ENCODE assay signal across 1 cellular context in genomic region chr9:77456829-77457437, GRCh38.
TF ChIP-seq lines count a peak whose summit lies in the region.

No MANE protein-coding gene starts in this region.

TF ChIP-seq in WTC11, 78 proteins besides CTCF, POLR2A, EP300 and RAD21 (continued from another document):
- TF ChIP-seq PRDM15 (CRISPR knock-in tag; IDR thresholded peaks at IDR 0.05) (no peak), USF2 (CRISPR knock-in tag; IDR thresholded peaks at IDR 0.05) (no peak), CREB1 (CRISPR knock-in tag; IDR thresholded peaks at IDR 0.05) (no peak), AR (CRISPR knock-in tag; IDR thresholded peaks at IDR 0.05) (no peak)
